Comparison of ENCODE assay signal across 13 cellular contexts in the genomic region with DNA sequence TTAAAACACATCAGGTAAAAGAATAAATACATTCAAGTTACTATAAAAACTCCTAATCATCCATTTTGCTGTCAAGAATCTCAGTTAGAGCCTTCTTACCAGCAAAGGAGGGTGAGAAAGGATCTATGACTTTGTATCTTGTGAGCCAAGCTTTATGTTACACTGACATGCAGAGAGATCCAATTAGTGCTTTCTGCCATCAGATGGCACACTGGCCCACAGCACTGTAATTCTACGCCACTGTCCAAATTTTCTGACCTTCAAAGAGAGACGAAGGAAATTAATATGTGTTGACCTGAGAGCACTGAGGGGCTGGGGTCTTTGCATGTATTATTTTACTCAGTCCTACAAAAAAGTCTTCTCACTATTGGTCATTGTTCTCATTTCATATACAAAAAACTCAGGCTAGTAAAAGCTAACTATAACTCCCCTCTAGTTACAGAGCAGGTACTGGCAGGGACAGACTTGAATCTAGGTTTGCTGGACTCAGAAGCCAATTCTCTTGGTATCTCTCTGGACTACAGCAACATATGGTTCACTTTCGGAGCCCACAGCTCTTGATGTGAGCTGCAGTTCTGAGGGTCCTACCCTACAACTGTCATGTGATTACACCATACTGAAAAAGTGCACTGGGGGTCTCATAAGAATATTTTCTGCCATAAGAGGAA.
DNase-seq lines count a peak whose midpoint lies in the region; ATAC-seq and TF ChIP-seq lines count a peak whose summit lies in the region.
"Had no signal": no experiment of that assay in that cellular context is flagged by ENCODE, and none has a peak within 500 bp of the region (broad histone marks: within the 10 kb centered on the region; RNA-seq: fewer than 3 reads in every experiment).

No MANE protein-coding gene starts in this region.

- H3K36me3 ChIP-seq in WERI-Rb-1 = no peaks in the 10 kb centered on the region
- no peaks in the 10 kb centered on the region for H3K36me3 ChIP-seq in heart right ventricle

- no peak overlapping the region for H3K4me3 Mint-ChIP-seq in activated T-cell treated with anti-CD3 and anti-CD28 coated beads, Interleukin-2, amount 50 U/mL, for 72 hours

- H3K4me1 ChIP-seq in heart right ventricle = peaks cover 0 to 80% (median 55%) of the 10 kb centered on the region in 9 donors

- H3K27ac Mint-ChIP-seq in activated T-cell treated with anti-CD3 and anti-CD28 coated beads, Interleukin-2, amount 50 U/mL, for 72 hours = no peak overlapping the region

- no peak overlapping the region for H3K27ac ChIP-seq in WERI-Rb-1
- H3K27ac ChIP-seq in heart right ventricle = peak overlapping the region in 3 of 10 donors; percentile 26 to 41 (median 26)

- peak; percentile 35; the same call in 1 of the 2 replicates for TF ChIP-seq CTCF in WERI-Rb-1 (IDR thresholded peaks at IDR 0.05; ENCODE audit: low read depth, low read length)
- TF ChIP-seq CTCF in heart right ventricle (IDR thresholded peaks at IDR 0.05) = peak in 7 of 9 donors; percentile 21 to 61 (median 38)

- H3K4me3 ChIP-seq in WERI-Rb-1 (ENCODE audit: low read depth, low read length) (no peak overlapping the region), heart right ventricle (no peak overlapping the region)

- intact Hi-C loops in heart right ventricle (cut with DNase I) = loop anchor here in 5 of 10 donors (5.0 to 10.0 kb wide), 3 partner anchors 158 to 750 kb away; a partner anchor contains a TSS

- peaks cover 11% of the 10 kb centered on the region for H3K4me1 Mint-ChIP-seq in activated T-cell treated with anti-CD3 and anti-CD28 coated beads, Interleukin-2, amount 50 U/mL, for 72 hours (ENCODE audit: low read depth)

- H3K27me3 Mint-ChIP-seq in activated T-cell treated with anti-CD3 and anti-CD28 coated beads, Interleukin-2, amount 50 U/mL, for 72 hours (ENCODE audit: low read depth) = no peaks in the 10 kb centered on the region

- H3K9me3 ChIP-seq in WERI-Rb-1 (ENCODE audit: severe bottlenecking) (no peaks in the 10 kb centered on the region), heart right ventricle (no peaks in the 10 kb centered on the region)

- H3K27me3 ChIP-seq in WERI-Rb-1 (ENCODE audit: insufficient read depth, low read depth, severe bottlenecking) (no peaks in the 10 kb centered on the region), heart right ventricle (no peaks in the 10 kb centered on the region)

- no peaks in the 10 kb centered on the region for H3K36me3 Mint-ChIP-seq in activated T-cell treated with anti-CD3 and anti-CD28 coated beads, Interleukin-2, amount 50 U/mL, for 72 hours (ENCODE audit: insufficient read depth in 2 of 2)
- H3K36me3 Mint-ChIP-seq: CD8-positive, alpha-beta memory T cell had no signal

- ATAC-seq in heart right ventricle = peak in 7 of 8 donors; percentile 63 to 70 (median 66)
- ATAC-seq in HG02981 (IDR thresholded peaks at IDR 0.05; ENCODE audit: unreplicated experiment) = no peak
- no peak for ATAC-seq in activated T-cell treated with anti-CD3 and anti-CD28 coated beads, Interleukin-2, amount 50 U/mL, for 72 hours (replicated peaks in 1 of 2)

- H3K9me3 Mint-ChIP-seq in activated T-cell treated with anti-CD3 and anti-CD28 coated beads, Interleukin-2, amount 50 U/mL, for 72 hours = no peaks in the 10 kb centered on the region
- H3K9me3 Mint-ChIP-seq: CD8-positive, alpha-beta memory T cell had no signal

- DNase-seq in HT-29 (ENCODE audit: low spot score) (peak; percentile 20), WERI-Rb-1 (no peak), heart right ventricle (no peak), pons (ENCODE audit: low spot score) (peak; percentile 38), DMS114 treated with DMSO at 0.1 percent for 48 hours (lab: John Stamatoyannopoulos, UW; ENCODE audit: unreplicated experiment) (no peak), EL (no peak)
- no peak for DNase-seq in activated T-cell treated with anti-CD3 and anti-CD28 coated beads, Interleukin-2, amount 50 U/mL, for 72 hours
- DNase-seq: activated CD4-positive, alpha-beta T cell treated with anti-CD3 and anti-CD28 coated beads, Interleukin-2, amount 50 U/mL, for 1 hour; CD8-positive, alpha-beta memory T cell; cerebellar nuclear complex; NCI-H510A; stimulated activated CD4-positive, alpha-beta T cell treated with anti-CD3 and anti-CD28 coated beads, Interleukin-4, amount 100 ng/mL, for 4 hours had no signal

- WGBS in heart right ventricle, 2 donors = 40 to 57% methylated on average over 3 of the region's 3 CpGs

Comparison
In these comparisons a context has a peak if more than half of its experiments do, and no peak if none do; other contexts are left out.
1. DNase-seq: peak in HT-29 (single experiment) and pons (single experiment); none in WERI-Rb-1 (single experiment), heart right ventricle (0 of 2), DMS114 treated with DMSO at 0.1 percent for 48 hours (single experiment), activated T-cell treated with anti-CD3 and anti-CD28 coated beads, Interleukin-2, amount 50 U/mL, for 72 hours (0 of 2) and EL (single experiment).
2. ATAC-seq: peak in heart right ventricle (7 of 8); none in HG02981 (single experiment) and activated T-cell treated with anti-CD3 and anti-CD28 coated beads, Interleukin-2, amount 50 U/mL, for 72 hours (0 of 2).